ENCODE assay signal across 8 cellular contexts in the genomic region with DNA sequence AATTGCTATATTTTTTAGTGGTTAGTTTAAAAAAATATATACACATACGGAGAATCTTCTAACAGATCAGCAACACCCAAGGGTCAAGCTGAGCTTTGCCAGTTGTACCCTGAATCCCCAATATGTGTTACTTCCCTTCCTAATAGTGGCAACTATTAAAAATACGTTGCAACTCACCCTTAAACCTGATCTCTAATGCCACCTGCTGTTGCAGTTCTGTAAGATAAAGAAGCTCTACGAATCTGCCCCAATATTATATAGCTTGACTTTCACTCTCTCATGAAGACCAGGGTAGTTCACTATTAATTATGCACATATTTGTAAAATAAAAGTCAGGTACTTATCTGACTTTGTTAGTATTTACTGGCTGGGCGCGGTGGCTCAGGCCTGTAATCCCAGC. TPM values are rescaled to one million over a fixed set of nuclear protein-coding genes. Genes with fewer than 3 reads are reported as not detected.
DNase-seq lines count a peak whose midpoint lies in the region; ATAC-seq, FAIRE-seq and TF ChIP-seq lines count a peak whose summit lies in the region.

No MANE protein-coding gene starts in this region.

- no peak for FAIRE-seq in urothelium cell line (lab: Jason Lieb, UNC)

- H3K9me3 ChIP-seq in H9 (ENCODE audit: control insufficient read depth, low read depth, low read length) (no peaks in the 10 kb centered on the region), SK-N-MC (ENCODE audit: low read depth, low read length) (no peaks in the 10 kb centered on the region), cardiac muscle cell (ENCODE audit: low read depth) (no peaks in the 10 kb centered on the region)

- no peak overlapping the region for H3K23ac ChIP-seq in H9 (ENCODE audit: insufficient read length, low read depth, low read length)

- peaks cover 12 to 16% of the 10 kb centered on the region in 2 experiments for H3K4me1 Mint-ChIP-seq in H9
- H3K4me1 Mint-ChIP-seq in activated naive CD8-positive, alpha-beta T cell treated with anti-CD3 and anti-CD28 coated beads for 36 hours = peaks cover 38% of the 10 kb centered on the region

- H2BK120ac ChIP-seq in H9 (ENCODE audit: low read depth, low read length, poor library complexity, severe bottlenecking) = no peak overlapping the region

- H3K9ac ChIP-seq in H9 (ENCODE audit: extremely low read depth, insufficient read length, low read length) (no peak overlapping the region), SK-N-MC (ENCODE audit: insufficient read length) (no peak overlapping the region)

- H2BK20ac ChIP-seq in H9 (ENCODE audit: low read depth, low read length, poor library complexity, severe bottlenecking) = no peak overlapping the region

- peaks cover 8% of the 10 kb centered on the region for H3K79me1 ChIP-seq in H9 (ENCODE audit: insufficient read depth, low read depth, low read length, poor library complexity, severe bottlenecking)

- H3K9me3 Mint-ChIP-seq in H9 = no peaks in the 10 kb centered on the region
- H3K9me3 Mint-ChIP-seq in activated naive CD8-positive, alpha-beta T cell treated with anti-CD3 and anti-CD28 coated beads for 36 hours = no peaks in the 10 kb centered on the region

- H3T11ph ChIP-seq in H9 (ENCODE audit: low read length) = no peak overlapping the region

- peaks cover 0 to 4% (median 0%) of the 10 kb centered on the region in 3 experiments; a peak in 1 of 7 replicates for H3K36me3 Mint-ChIP-seq in H9 (ENCODE audit: insufficient read depth in 1 of 3, low read depth in 3 of 3)
- H3K36me3 Mint-ChIP-seq in activated naive CD8-positive, alpha-beta T cell treated with anti-CD3 and anti-CD28 coated beads for 36 hours = no peaks in the 10 kb centered on the region

- no peaks in the 10 kb centered on the region for H3K27me3 Mint-ChIP-seq in H9 (ENCODE audit: low read depth)
- H3K27me3 Mint-ChIP-seq in activated naive CD8-positive, alpha-beta T cell treated with anti-CD3 and anti-CD28 coated beads for 36 hours = no peaks in the 10 kb centered on the region

- H4K91ac ChIP-seq in H9 (ENCODE audit: insufficient read length, low read depth, low read length) = no peak overlapping the region

- no peak overlapping the region for H3K18ac ChIP-seq in H9 (ENCODE audit: insufficient read length, low read depth, low read length)

- H2BK5ac ChIP-seq in H9 (ENCODE audit: insufficient read length, low read length) = no peak overlapping the region

- no peaks in the 10 kb centered on the region for H3K36me3 ChIP-seq in SK-N-MC (ENCODE audit: insufficient read depth, low read length)
- H3K36me3 ChIP-seq in cardiac muscle cell = no peaks in the 10 kb centered on the region

- no peak overlapping the region for H3K4ac ChIP-seq in H9 (ENCODE audit: low read depth, low read length)

- TF ChIP-seq CTCF in H9 (conservative IDR thresholded peaks at IDR 0.05) (peak; percentile 35; the same call in 2 of the 3 replicates), cardiac muscle cell (IDR thresholded peaks at IDR 0.05; ENCODE audit: low read depth, low read length) (peak; percentile 41)

- no peak overlapping the region for H4K5ac ChIP-seq in H9 (ENCODE audit: insufficient read length, low read depth, low read length)

- H2AFZ ChIP-seq in H9 (ENCODE audit: low read length) = no peak overlapping the region

- no peak overlapping the region for H2AK5ac ChIP-seq in H9 (ENCODE audit: insufficient read length, low read length)

- no peaks in the 10 kb centered on the region for H4K20me1 ChIP-seq in H9 (ENCODE audit: control insufficient read depth, insufficient read depth, insufficient read length)

- peaks cover 1% of the 10 kb centered on the region; the same call in 1 of the 2 replicates for H3K79me2 ChIP-seq in H9 (ENCODE audit: insufficient read depth, low read length)

- H3K56ac ChIP-seq in H9 (ENCODE audit: insufficient read length, low read depth, low read length) = no peak overlapping the region

- no peaks in the 10 kb centered on the region for H3K27me3 ChIP-seq in H9 (ENCODE audit: insufficient read depth, low read length)
- no peaks in the 10 kb centered on the region for H3K27me3 ChIP-seq in cardiac muscle cell

- H3K14ac ChIP-seq in H9 (ENCODE audit: insufficient read depth, low read length) = no peak overlapping the region

- no peak overlapping the region for H2BK12ac ChIP-seq in H9 (ENCODE audit: insufficient read length, low read depth, low read length)

- H3K23me2 ChIP-seq in H9 (ENCODE audit: insufficient read length, low read depth, low read length, poor library complexity, severe bottlenecking) = no peaks in the 10 kb centered on the region

- H3K4me3 Mint-ChIP-seq in H9 = no peak overlapping the region
- H3K4me3 Mint-ChIP-seq in activated naive CD8-positive, alpha-beta T cell treated with anti-CD3 and anti-CD28 coated beads for 36 hours = no peak overlapping the region

- peaks cover 3% of the 10 kb centered on the region; the same call in 1 of the 2 replicates for H3K4me1 ChIP-seq in H9 (ENCODE audit: insufficient read depth, low read length)
- peaks cover 11% of the 10 kb centered on the region for H3K4me1 ChIP-seq in cardiac muscle cell (ENCODE audit: low read depth)

- no peak overlapping the region for H4K8ac ChIP-seq in H9 (replicated peaks; ENCODE audit: insufficient read length, low read depth, low read length)

- DNase-seq in Ammon's horn (ENCODE audit: low spot score) (peak; percentile 46), H9 (no peak), SK-N-MC (ENCODE audit: low read depth, low spot score) (no peak), cardiac muscle cell (ENCODE audit: low read depth in 1 of 2, low spot score in 1 of 2) (peak; percentile 27 to 53), urothelium cell line (ENCODE audit: low spot score) (peak; percentile 23)
- DNase-seq in activated naive CD8-positive, alpha-beta T cell treated with anti-CD3 and anti-CD28 coated beads for 36 hours = no peak

- ATAC-seq in GM18867 (IDR thresholded peaks at IDR 0.05; ENCODE audit: unreplicated experiment) = no peak
- no peak for ATAC-seq in HG03565 (IDR thresholded peaks at IDR 0.05; ENCODE audit: unreplicated experiment)

- H3K27ac ChIP-seq in H9 (ENCODE audit: insufficient read length, low read depth, low read length) (no peak overlapping the region), SK-N-MC (peak overlapping the region; percentile 86; the same call in 1 of the 2 replicates), cardiac muscle cell (no peak overlapping the region)

- WGBS in H9 (ENCODE audit: extremely low coverage, insufficient read length, low lambda C conversion rate) = no CpG with 5 or more reads among the region's 5 CpGs

- peak overlapping the region in 1 of 3 experiments; percentile 31; a peak in 1 of 7 replicates for H3K27ac Mint-ChIP-seq in H9
- H3K27ac Mint-ChIP-seq in activated naive CD8-positive, alpha-beta T cell treated with anti-CD3 and anti-CD28 coated beads for 36 hours = no peak overlapping the region

- H2BK15ac ChIP-seq in H9 (ENCODE audit: low read depth, low read length) = no peak overlapping the region

- no peak overlapping the region for H3K4me2 ChIP-seq in H9 (ENCODE audit: insufficient read depth, insufficient read length, low read length)

- no peak overlapping the region for H3K4me3 ChIP-seq in SK-N-MC
- no peak overlapping the region for H3K4me3 ChIP-seq in cardiac muscle cell

RNA-seq across cellular contexts. Expression of gene ASH1L, which starts 58.4 kb away (rescaled TPM):
- total RNA-seq in H9 (2021) = 30.3 and 32.8 TPM in 2 replicates
- total RNA-seq in cardiac muscle cell = 18.5 and 31.2 TPM in 2 replicates
- polyA plus RNA-seq in cardiac muscle cell = 25.9 and 27.3 TPM in 2 replicates
- total RNA-seq in activated naive CD8-positive, alpha-beta T cell treated with anti-CD3 and anti-CD28 coated beads for 36 hours = 10 to 100 TPM; 17.6 to 18.9 TPM

Comparison
In these comparisons a context has a peak if more than half of its experiments do, and no peak if none do; other contexts are left out.
1. DNase-seq: peak in Ammon's horn (single experiment), cardiac muscle cell (2 of 2) and urothelium cell line (single experiment); none in H9 (single experiment), SK-N-MC (single experiment) and activated naive CD8-positive, alpha-beta T cell treated with anti-CD3 and anti-CD28 coated beads for 36 hours (single experiment).